In the genomic region with DNA sequence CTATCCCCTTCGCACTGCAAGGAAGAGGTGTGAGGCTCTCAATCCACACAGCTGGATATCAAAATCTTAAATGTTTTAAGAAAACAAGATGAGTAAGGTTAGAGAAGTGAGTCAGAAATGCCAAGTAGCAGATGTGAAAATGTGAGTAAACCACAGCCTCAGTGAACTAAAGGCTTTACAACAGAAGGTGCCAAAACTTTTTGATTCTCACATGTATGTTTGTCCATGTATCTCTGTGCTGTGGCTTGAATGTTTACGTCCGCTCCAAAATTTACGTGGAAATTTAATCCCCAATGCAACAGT, we compare ENCODE assay signal across 11 cellular contexts.
DNase-seq lines count a peak whose midpoint lies in the region; ATAC-seq and TF ChIP-seq lines count a peak whose summit lies in the region.
"Had no signal": no experiment of that assay in that cellular context is flagged by ENCODE, and none has a peak within 500 bp of the region (broad histone marks: within the 10 kb centered on the region; RNA-seq: fewer than 3 reads in every experiment).

No MANE protein-coding gene starts in this region.

- H3K4me3 Mint-ChIP-seq in osteocyte (ENCODE audit: unreplicated experiment) = no peak overlapping the region
- H3K4me3 Mint-ChIP-seq: activated CD4-positive, alpha-beta T cell treated with anti-CD3 and anti-CD28 coated beads, Interleukin-2, amount 10 ng/mL, durations not matched to agents 7 days and 5 days; natural killer cell treated with Interleukin-12 subunit alpha and Interleukin-12 subunit beta and Interleukin-15 and Interleukin-18, amount 100 ng/mL, for 72 hours had no signal

- TF ChIP-seq CTCF in osteocyte (IDR thresholded peaks at IDR 0.05) (no peak), heart right ventricle (IDR thresholded peaks at IDR 0.05) (no peak)

- H3K36me3 Mint-ChIP-seq in osteocyte (ENCODE audit: unreplicated experiment) = peaks cover 4% of the 10 kb centered on the region
- H3K36me3 Mint-ChIP-seq: natural killer cell treated with Interleukin-12 subunit alpha and Interleukin-12 subunit beta and Interleukin-15 and Interleukin-18, amount 100 ng/mL, for 72 hours had no signal

- peak overlapping the region; percentile 47 for H3K27ac Mint-ChIP-seq in osteocyte (ENCODE audit: unreplicated experiment)
- H3K27ac Mint-ChIP-seq: activated CD4-positive, alpha-beta T cell treated with anti-CD3 and anti-CD28 coated beads, Interleukin-2, amount 10 ng/mL, durations not matched to agents 7 days and 5 days; natural killer cell treated with Interleukin-12 subunit alpha and Interleukin-12 subunit beta and Interleukin-15 and Interleukin-18, amount 100 ng/mL, for 72 hours had no signal

- peak; percentile 65 for DNase-seq in amniotic epithelial cell (ENCODE audit: low read depth)
- DNase-seq in osteocyte (ENCODE audit: extremely low spot score, unreplicated experiment) = no peak
- no peak for DNase-seq in NCI-H2107 treated with DMSO at 0.1 percent for 48 hours (lab: John Stamatoyannopoulos, UW; ENCODE audit: unreplicated experiment)
- DNase-seq in ACHN = no peak
- DNase-seq in heart right ventricle = no peak
- DNase-seq in middle frontal gyrus (ENCODE audit: extremely low spot score, low spot score) = no peak
- DNase-seq: activated CD4-positive, alpha-beta T cell treated with anti-CD3 and anti-CD28 coated beads, Interleukin-2, amount 10 ng/mL, durations not matched to agents 7 days and 5 days; NCI-H2029 treated with DMSO at 0.1 percent for 48 hours had no signal

- intact Hi-C loops in heart right ventricle (cut with DNase I) = loop anchor here in 1 of 10 donors (10.0 kb wide), 1 partner anchor 103 kb away; no protein-coding TSS in a partner anchor

- peaks cover 10% of the 10 kb centered on the region for H3K9me3 Mint-ChIP-seq in osteocyte (ENCODE audit: unreplicated experiment)
- H3K9me3 Mint-ChIP-seq: natural killer cell treated with Interleukin-12 subunit alpha and Interleukin-12 subunit beta and Interleukin-15 and Interleukin-18, amount 100 ng/mL, for 72 hours had no signal

- H3K27ac ChIP-seq in heart right ventricle = no peak overlapping the region

- peaks cover 29% of the 10 kb centered on the region for H3K4me1 Mint-ChIP-seq in osteocyte (ENCODE audit: unreplicated experiment)

- H3K27me3 ChIP-seq in heart right ventricle = no peaks in the 10 kb centered on the region

- WGBS in heart right ventricle, 2 donors = 79 to 94% methylated on average over 4 of the region's 4 CpGs

- H3K4me1 ChIP-seq in heart right ventricle = no peaks in the 10 kb centered on the region

- H3K4me3 ChIP-seq in heart right ventricle = no peak overlapping the region

- no peaks in the 10 kb centered on the region for H3K36me3 ChIP-seq in heart right ventricle

- H3K9me3 ChIP-seq in heart right ventricle = peaks cover 0 to 17% (median 4%) of the 10 kb centered on the region in 11 donors

- in situ Hi-C loops in ACHN (cut with HindIII; ENCODE audit: low pct_ligation_motif_present, low pct_unique_long_range_greater_than_20kb, low sequenced_read_pairs) = no loop called here

- ATAC-seq in GM19023 (IDR thresholded peaks at IDR 0.05; ENCODE audit: unreplicated experiment) = peak; percentile 51
- peak; percentile 43 for ATAC-seq in HG03039 (IDR thresholded peaks at IDR 0.05; ENCODE audit: unreplicated experiment)
- ATAC-seq in heart right ventricle = no peak

- no peaks in the 10 kb centered on the region for H3K27me3 Mint-ChIP-seq in osteocyte (ENCODE audit: unreplicated experiment)

Comparison
In these comparisons a context has a peak if more than half of its experiments do, and no peak if none do; other contexts are left out.
1. ATAC-seq: peak in GM19023 (single experiment) and HG03039 (single experiment); none in heart right ventricle (0 of 8).